Comparison of ENCODE assay signal across 1 cellular context in genomic region chr19:50716178-50717025, GRCh38.
TF ChIP-seq lines count a peak whose summit lies in the region.

No MANE protein-coding gene starts in this region.

TF ChIP-seq in HepG2, 621 proteins besides CTCF, POLR2A, EP300 and RAD21:
- TF ChIP-seq ZNF556 (CRISPR knock-in tag; IDR thresholded peaks at IDR 0.05; ENCODE audit: borderline replicate concordance) (0 out of 2 replicates have a peak, but pooled peaks have one; percentile 26), ZNF44 (CRISPR knock-in tag; IDR thresholded peaks at IDR 0.05) (no peak)
TF ChIP-seq in HepG2: peak in this region for 1.
